In the genomic region with DNA sequence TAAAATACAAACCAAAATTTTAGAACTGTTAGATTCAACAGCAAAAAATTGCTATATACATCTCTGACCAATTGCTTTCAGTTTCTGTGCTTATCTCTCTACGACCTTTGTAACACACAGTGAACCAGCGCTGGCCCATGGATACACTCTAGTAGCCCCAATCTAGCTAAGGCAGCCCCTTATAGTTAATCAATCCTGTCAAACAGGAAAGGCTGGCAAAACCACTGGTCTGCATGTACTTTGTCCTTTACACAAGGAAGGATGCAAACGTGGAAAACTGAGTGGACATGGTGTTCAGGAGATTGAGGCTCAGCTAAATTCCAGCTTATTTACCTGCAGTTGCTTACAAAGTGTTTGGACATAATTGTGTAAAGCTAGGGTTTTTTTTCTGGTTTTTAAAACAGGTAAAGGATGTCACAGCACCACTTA, we compare ENCODE assay signal across 26 cellular contexts. TPM values are rescaled to one million over a fixed set of nuclear protein-coding genes. Genes with fewer than 3 reads are reported as not detected.
DNase-seq lines count a peak whose midpoint lies in the region; ATAC-seq and TF ChIP-seq lines count a peak whose summit lies in the region.
"Had no signal": no experiment of that assay in that cellular context is flagged by ENCODE, and none has a peak within 500 bp of the region (broad histone marks: within the 10 kb centered on the region; RNA-seq: fewer than 3 reads in every experiment).

No MANE protein-coding gene starts in this region.

- no peak for TF ChIP-seq EP300 in stomach (IDR thresholded peaks at IDR 0.05)

- H3K9me3 ChIP-seq in stomach: no peaks in the 10 kb centered on the region
- H3K9me3 ChIP-seq: adrenal gland, esophagus muscularis mucosa, upper lobe of left lung had no signal

- H3K9me3 Mint-ChIP-seq in activated CD8-positive, alpha-beta memory T cell treated with anti-CD3 and anti-CD28 coated beads, Interleukin-2, amount 10 ng/mL, durations not matched to agents 7 days and 5 days (ENCODE audit: low read depth): no peaks in the 10 kb centered on the region
- H3K9me3 Mint-ChIP-seq: activated CD4-positive, alpha-beta memory T cell treated with anti-CD3 and anti-CD28 coated beads, Interleukin-2, amount 10 ng/mL, durations not matched to agents 7 days and 5 days; activated naive CD4-positive, alpha-beta T cell treated with anti-CD3 and anti-CD28 coated beads, Interleukin-2, amount 10 ng/mL, durations not matched to agents 7 days and 5 days; activated T-helper 17 cell treated with anti-CD3 and anti-CD28 coated beads, Interleukin-2, amount 50 U/mL, for 72 hours; naive thymus-derived CD8-positive, alpha-beta T cell; stimulated activated memory B cell treated with anti-CD40 and anti-IgM and Interleukin-4, amounts not matched to agents 10 μg/mL and 1 μg/mL and 100 μg/mL, for 72 hours had no signal

- peaks cover 0 to 7% (median 0%) of the 10 kb centered on the region in 4 donors for H3K4me1 ChIP-seq in stomach
- H3K4me1 ChIP-seq: adrenal gland, esophagus muscularis mucosa, upper lobe of left lung had no signal

- no peak for TF ChIP-seq CTCF in stomach (IDR thresholded peaks at IDR 0.05)

- CTCF ChIA-PET in activated CD8-positive, alpha-beta memory T cell treated with anti-CD3 and anti-CD28 coated beads, Interleukin-2, amount 10 ng/mL, durations not matched to agents 7 days and 5 days (lab: Charles Lee): interaction anchor here (1.0 to 1.2 kb wide), 2 partner anchors 45 to 171 kb away, joined by 3 read pairs; no protein-coding TSS in a partner anchor

- peak overlapping the region in 1 of 5 donors; percentile 33 for H3K27ac ChIP-seq in stomach
- H3K27ac ChIP-seq: 22Rv1, adrenal gland, esophagus muscularis mucosa, foreskin keratinocyte, PC-9, upper lobe of left lung had no signal

- WGBS in stomach, 5 donors: 21 to 38% (median 37%) methylated on average over 3 of the region's 3 CpGs

- no peaks in the 10 kb centered on the region for H3K36me3 Mint-ChIP-seq in activated CD8-positive, alpha-beta memory T cell treated with anti-CD3 and anti-CD28 coated beads, Interleukin-2, amount 10 ng/mL, durations not matched to agents 7 days and 5 days
- H3K36me3 Mint-ChIP-seq: activated naive CD4-positive, alpha-beta T cell treated with anti-CD3 and anti-CD28 coated beads, Interleukin-2, amount 10 ng/mL, durations not matched to agents 7 days and 5 days; naive thymus-derived CD8-positive, alpha-beta T cell; stimulated activated memory B cell treated with anti-CD40 and anti-IgM and Interleukin-4, amounts not matched to agents 10 μg/mL and 1 μg/mL and 100 μg/mL, for 72 hours had no signal

- H3K4me3 Mint-ChIP-seq in activated CD8-positive, alpha-beta memory T cell treated with anti-CD3 and anti-CD28 coated beads, Interleukin-2, amount 10 ng/mL, durations not matched to agents 7 days and 5 days: no peak overlapping the region
- H3K4me3 Mint-ChIP-seq: activated CD4-positive, alpha-beta memory T cell treated with anti-CD3 and anti-CD28 coated beads, Interleukin-2, amount 10 ng/mL, durations not matched to agents 7 days and 5 days; activated T-helper 17 cell treated with anti-CD3 and anti-CD28 coated beads, Interleukin-2, amount 50 U/mL, for 72 hours; naive thymus-derived CD8-positive, alpha-beta T cell; stimulated activated memory B cell treated with anti-CD40 and anti-IgM and Interleukin-4, amounts not matched to agents 10 μg/mL and 1 μg/mL and 100 μg/mL, for 72 hours had no signal

- intact Hi-C loops in left colon (cut with DNase I, micrococcal nuclease): no loop called here
- intact Hi-C loops in stomach (cut with DNase I; ENCODE audit: low total_unique reads): no loop called here

- H3K27ac Mint-ChIP-seq in activated CD8-positive, alpha-beta memory T cell treated with anti-CD3 and anti-CD28 coated beads, Interleukin-2, amount 10 ng/mL, durations not matched to agents 7 days and 5 days: no peak overlapping the region
- H3K27ac Mint-ChIP-seq: activated CD4-positive, alpha-beta memory T cell treated with anti-CD3 and anti-CD28 coated beads, Interleukin-2, amount 10 ng/mL, durations not matched to agents 7 days and 5 days; activated naive CD4-positive, alpha-beta T cell treated with anti-CD3 and anti-CD28 coated beads, Interleukin-2, amount 10 ng/mL, durations not matched to agents 7 days and 5 days; activated T-helper 17 cell treated with anti-CD3 and anti-CD28 coated beads, Interleukin-2, amount 50 U/mL, for 72 hours; naive thymus-derived CD8-positive, alpha-beta T cell; stimulated activated memory B cell treated with anti-CD40 and anti-IgM and Interleukin-4, amounts not matched to agents 10 μg/mL and 1 μg/mL and 100 μg/mL, for 72 hours had no signal

- no peak overlapping the region for H3K4me3 ChIP-seq in stomach
- H3K4me3 ChIP-seq: adrenal gland, esophagus muscularis mucosa, PC-9, upper lobe of left lung had no signal

- DNase-seq in DMS53 (lab: John Stamatoyannopoulos, UW) (peak; percentile 3), DMS53 treated with DMSO at 0.1 percent for 48 hours (lab: John Stamatoyannopoulos, UW; ENCODE audit: unreplicated experiment) (no peak), OCI-M1 (lab: John Stamatoyannopoulos, UW) (peak; percentile 29), left colon (peak; percentile 35 to 65), stomach (peak; percentile 46), HPDE6-E6E7 (ENCODE audit: extremely low spot score) (no peak)
- no peak for DNase-seq in activated CD8-positive, alpha-beta memory T cell treated with anti-CD3 and anti-CD28 coated beads, Interleukin-2, amount 10 ng/mL, durations not matched to agents 7 days and 5 days
- DNase-seq: adrenal gland, C1 segment of cervical spinal cord, DMS79, midbrain, NCI-H2029, upper lobe of left lung had no signal

- no peak for TF ChIP-seq POLR2A in stomach (IDR thresholded peaks at IDR 0.05)

- ATAC-seq in left colon (peak; percentile 93), GM18511 (IDR thresholded peaks at IDR 0.05; ENCODE audit: unreplicated experiment) (no peak)
- no peak for ATAC-seq in activated CD8-positive, alpha-beta memory T cell treated with anti-CD3 and anti-CD28 coated beads, Interleukin-2, amount 10 ng/mL, durations not matched to agents 7 days and 5 days
- ATAC-seq: naive thymus-derived CD8-positive, alpha-beta T cell had no signal

- H3K36me3 ChIP-seq in stomach: no peaks in the 10 kb centered on the region
- H3K36me3 ChIP-seq: adrenal gland, esophagus muscularis mucosa, upper lobe of left lung had no signal

- H3K27me3 ChIP-seq in stomach: no peaks in the 10 kb centered on the region
- H3K27me3 ChIP-seq: adrenal gland, esophagus muscularis mucosa, foreskin keratinocyte, upper lobe of left lung had no signal

- peaks cover 9% of the 10 kb centered on the region for H3K4me1 Mint-ChIP-seq in activated CD8-positive, alpha-beta memory T cell treated with anti-CD3 and anti-CD28 coated beads, Interleukin-2, amount 10 ng/mL, durations not matched to agents 7 days and 5 days
- H3K4me1 Mint-ChIP-seq: activated T-helper 17 cell treated with anti-CD3 and anti-CD28 coated beads, Interleukin-2, amount 50 U/mL, for 72 hours; stimulated activated memory B cell treated with anti-CD40 and anti-IgM and Interleukin-4, amounts not matched to agents 10 μg/mL and 1 μg/mL and 100 μg/mL, for 72 hours had no signal

- peaks cover 18% of the 10 kb centered on the region for H3K27me3 Mint-ChIP-seq in activated CD8-positive, alpha-beta memory T cell treated with anti-CD3 and anti-CD28 coated beads, Interleukin-2, amount 10 ng/mL, durations not matched to agents 7 days and 5 days

RNA-seq across cellular contexts. Expression of a gene that starts 25.9 kb away (rescaled TPM):
- 10 to 100 TPM; 11.7 to 15.6 TPM for total RNA-seq in left colon
- 1 to 10 TPM in 1 of 5 donors, not detected in 4; 5.1 TPM for total RNA-seq in stomach
- not detected for polyA plus RNA-seq in stomach
- total RNA-seq in activated CD8-positive, alpha-beta memory T cell treated with anti-CD3 and anti-CD28 coated beads, Interleukin-2, amount 10 ng/mL, durations not matched to agents 7 days and 5 days: not detected
- total RNA-seq: activated CD4-positive, alpha-beta memory T cell treated with anti-CD3 and anti-CD28 coated beads, Interleukin-2, amount 10 ng/mL, durations not matched to agents 7 days and 5 days; activated T-helper 17 cell treated with anti-CD3 and anti-CD28 coated beads, Interleukin-2, amount 50 U/mL, for 72 hours; adrenal gland; dermis microvascular lymphatic vessel endothelial cell; esophagus muscularis mucosa; foreskin keratinocyte; lower leg skin; naive thymus-derived CD8-positive, alpha-beta T cell; omental fat pad; PC-9; upper lobe of left lung had no signal
- polyA plus RNA-seq: adrenal gland; foreskin keratinocyte; naive thymus-derived CD8-positive, alpha-beta T cell had no signal

Comparison
In these comparisons a context has a peak if more than half of its experiments do, and no peak if none do; other contexts are left out.
1. DNase-seq: peak in DMS53 (single experiment), OCI-M1 (single experiment), left colon (2 of 2) and stomach (single experiment); none in DMS53 treated with DMSO at 0.1 percent for 48 hours (single experiment), HPDE6-E6E7 (single experiment) and activated CD8-positive, alpha-beta memory T cell treated with anti-CD3 and anti-CD28 coated beads, Interleukin-2, amount 10 ng/mL, durations not matched to agents 7 days and 5 days (single experiment).